ENCODE assay signal across 25 cellular contexts in the genomic region with DNA sequence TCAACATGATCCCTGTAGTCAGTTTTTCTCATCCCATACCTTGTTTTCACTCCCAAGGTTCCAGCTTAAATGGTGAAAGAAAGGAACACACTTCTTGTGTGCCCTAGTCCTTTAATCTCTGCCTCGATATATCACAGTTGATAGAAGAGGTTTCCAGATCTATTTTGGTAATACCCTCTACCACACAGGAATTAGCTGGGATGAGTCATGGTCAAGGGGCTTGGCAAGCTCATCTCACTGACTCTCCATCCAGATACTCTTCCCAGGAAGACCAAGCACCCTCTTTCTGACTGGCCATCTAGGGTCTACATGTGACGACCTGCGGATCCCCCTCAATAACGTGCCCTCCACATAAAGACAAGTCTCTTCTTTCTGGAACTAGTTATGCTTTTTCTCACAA.
DNase-seq lines count a peak whose midpoint lies in the region; ATAC-seq, FAIRE-seq and TF ChIP-seq lines count a peak whose summit lies in the region.
"Had no signal": no experiment of that assay in that cellular context is flagged by ENCODE, and none has a peak within 500 bp of the region (broad histone marks: within the 10 kb centered on the region; RNA-seq: fewer than 3 reads in every experiment).

No MANE protein-coding gene starts in this region.

- intact Hi-C loops in heart left ventricle (cut with DNase I), result no loop called here
- intact Hi-C loops in left ventricle myocardium inferior (cut with micrococcal nuclease), result no loop called here
- intact Hi-C loops in gastrocnemius medialis (cut with DNase I; ENCODE audit: low total_unique reads), result no loop called here
- intact Hi-C loops in kidney (cut with DNase I), result no loop called here

- H3K36me3 ChIP-seq in heart left ventricle, result peaks cover 0 to 37% (median 15%) of the 10 kb centered on the region in 9 donors
- H3K36me3 ChIP-seq in left ventricle myocardium inferior, result peaks cover 4% of the 10 kb centered on the region
- no peaks in the 10 kb centered on the region for H3K36me3 ChIP-seq in gastrocnemius medialis
- peaks cover 4 to 10% of the 10 kb centered on the region in 2 donors for H3K36me3 ChIP-seq in kidney (ENCODE audit: control insufficient read depth in 1 of 2, insufficient read depth in 2 of 2, low read length in 2 of 2)
- H3K36me3 ChIP-seq: neural progenitor cell had no signal

- peaks cover 0 to 4% (median 0%) of the 10 kb centered on the region in 12 donors for H3K4me1 ChIP-seq in heart left ventricle
- H3K4me1 ChIP-seq in left ventricle myocardium inferior, result no peaks in the 10 kb centered on the region
- H3K4me1 ChIP-seq in gastrocnemius medialis, result no peaks in the 10 kb centered on the region
- no peaks in the 10 kb centered on the region for H3K4me1 ChIP-seq in kidney (ENCODE audit: control insufficient read depth in 1 of 2, insufficient read depth in 1 of 2, low read depth in 1 of 2, low read length in 2 of 2)
- H3K4me1 ChIP-seq: neural progenitor cell, upper lobe of right lung had no signal

- no peak overlapping the region for H3K27ac Mint-ChIP-seq in T-helper 17 cell
- H3K27ac Mint-ChIP-seq: activated B cell treated with CpG ODN at 0.5 μM for 24 hours, B cell, neural progenitor cell had no signal

- H3K27ac ChIP-seq in heart left ventricle (no peak overlapping the region), left ventricle myocardium inferior (replicated peaks) (no peak overlapping the region), gastrocnemius medialis (peak overlapping the region in 1 of 4 donors; percentile 11), kidney (ENCODE audit: low read depth in 2 of 2, low read length in 2 of 2) (no peak overlapping the region)
- H3K27ac ChIP-seq: HL-60, neural progenitor cell, upper lobe of right lung had no signal

- TF ChIP-seq POLR2A in heart left ventricle (IDR thresholded peaks at IDR 0.05) (no peak), gastrocnemius medialis (IDR thresholded peaks at IDR 0.05) (no peak)

- H3K36me3 Mint-ChIP-seq in T-helper 17 cell (ENCODE audit: low read depth), result peaks cover 17% of the 10 kb centered on the region
- H3K36me3 Mint-ChIP-seq: neural progenitor cell had no signal

- no peak for FAIRE-seq in kidney (lab: Jason Lieb, UNC)

- H3K4me1 Mint-ChIP-seq in T-helper 17 cell, result peaks cover 3% of the 10 kb centered on the region
- H3K4me1 Mint-ChIP-seq: activated B cell treated with CpG ODN at 0.5 μM for 24 hours; B cell; central memory CD8-positive, alpha-beta T cell; neural progenitor cell had no signal

- H3K4me3 ChIP-seq in heart left ventricle (no peak overlapping the region), left ventricle myocardium inferior (no peak overlapping the region), choroid plexus epithelial cell (ENCODE audit: low read depth, low read length) (no peak overlapping the region), gastrocnemius medialis (no peak overlapping the region), kidney (ENCODE audit: low read length in 2 of 2) (no peak overlapping the region)
- H3K4me3 ChIP-seq: neural progenitor cell, upper lobe of right lung had no signal

- no peaks in the 10 kb centered on the region for H3K27me3 Mint-ChIP-seq in T-helper 17 cell
- H3K27me3 Mint-ChIP-seq: activated B cell treated with CpG ODN at 0.5 μM for 24 hours; B cell; central memory CD8-positive, alpha-beta T cell had no signal

- TF ChIP-seq CTCF in heart left ventricle (IDR thresholded peaks at IDR 0.05) (no peak), left ventricle myocardium inferior (IDR thresholded peaks at IDR 0.05; ENCODE audit: borderline replicate concordance) (no peak), choroid plexus epithelial cell (conservative IDR thresholded peaks at IDR 0.05; ENCODE audit: low read depth, low read length) (no peak), gastrocnemius medialis (IDR thresholded peaks at IDR 0.05 in 4 of 5, conservative IDR thresholded peaks at IDR 0.05 in 1 of 5) (no peak), kidney (IDR thresholded peaks at IDR 0.05; ENCODE audit: borderline replicate concordance, extremely low read depth, insufficient read depth) (no peak)

- ATAC-seq in heart left ventricle (peak in 3 of 4 donors; percentile 67 to 80 (median 77)), gastrocnemius medialis (peak; percentile 66 to 68), T-helper 17 cell (no peak)
- ATAC-seq: upper lobe of right lung had no signal

- 75 to 84% (median 82%) methylated on average over 4 of the region's 4 CpGs for WGBS in heart left ventricle, 4 donors

- no peak overlapping the region for H3K9ac ChIP-seq in kidney (ENCODE audit: low read length in 2 of 2)
- H3K9ac ChIP-seq: neural progenitor cell had no signal

- H3K27me3 ChIP-seq in heart left ventricle, result no peaks in the 10 kb centered on the region
- no peaks in the 10 kb centered on the region for H3K27me3 ChIP-seq in left ventricle myocardium inferior (ENCODE audit: low read depth)
- no peaks in the 10 kb centered on the region for H3K27me3 ChIP-seq in gastrocnemius medialis
- H3K27me3 ChIP-seq: neural progenitor cell, upper lobe of right lung had no signal

- H3K4me3 Mint-ChIP-seq in T-helper 17 cell, result no peak overlapping the region
- H3K4me3 Mint-ChIP-seq: activated B cell treated with CpG ODN at 0.5 μM for 24 hours; B cell; central memory CD8-positive, alpha-beta T cell; neural progenitor cell had no signal

- H3K9me3 ChIP-seq in heart left ventricle, result no peaks in the 10 kb centered on the region
- no peaks in the 10 kb centered on the region for H3K9me3 ChIP-seq in left ventricle myocardium inferior (replicated peaks)
- H3K9me3 ChIP-seq in gastrocnemius medialis, result no peaks in the 10 kb centered on the region
- no peaks in the 10 kb centered on the region for H3K9me3 ChIP-seq in kidney (ENCODE audit: control insufficient read depth in 1 of 2, low read length in 2 of 2)
- H3K9me3 ChIP-seq in T-helper 17 cell (ENCODE audit: control insufficient read depth, low read length, poor library complexity, severe bottlenecking), result no peaks in the 10 kb centered on the region
- H3K9me3 ChIP-seq: upper lobe of right lung had no signal

- in situ Hi-C loops in gastrocnemius medialis (cut with MboI; ENCODE audit: low sequenced_read_pairs in 4 of 4), result no loop called here

- no peak for DNase-seq in heart left ventricle
- no peak for DNase-seq in left ventricle myocardium inferior
- DNase-seq in M059J (ENCODE audit: low read depth), result peak; percentile 10
- DNase-seq in choroid plexus epithelial cell (ENCODE audit: low read depth), result peak; percentile 14
- DNase-seq in gastrocnemius medialis, result peak in 1 of 2 donors; percentile 15
- DNase-seq in NCI-H748 (lab: John Stamatoyannopoulos, UW; ENCODE audit: unreplicated experiment), result no peak
- no peak for DNase-seq in kidney
- DNase-seq in T-helper 17 cell, result no peak
- DNase-seq: 8988T; activated B cell treated with CpG ODN at 0.5 μM for 24 hours; activated CD4-positive, alpha-beta T cell treated with anti-CD3 and anti-CD28 coated beads, Interleukin-2, amount 50 U/mL, for 4 hours; activated naive CD4-positive, alpha-beta T cell treated with anti-CD3 and anti-CD28 coated beads, Interleukin-2, amount 50 U/mL, for 16 hours; DMS53; NCI-H1105 treated with DMSO at 0.1 percent for 48 hours; NCI-H2081; NCI-H345; NCI-H82; OCI-M1; SHP77 treated with DMSO at 0.1 percent for 48 hours; T1000; upper lobe of right lung had no signal

Comparison
In these comparisons a context has a peak if more than half of its experiments do, and no peak if none do; other contexts are left out.
1. DNase-seq: peak in M059J (single experiment) and choroid plexus epithelial cell (single experiment); none in heart left ventricle (0 of 5), left ventricle myocardium inferior (single experiment), NCI-H748 (single experiment), kidney (single experiment) and T-helper 17 cell (0 of 3).